Comparison of ENCODE assay signal across 14 cellular contexts in the genomic region with DNA sequence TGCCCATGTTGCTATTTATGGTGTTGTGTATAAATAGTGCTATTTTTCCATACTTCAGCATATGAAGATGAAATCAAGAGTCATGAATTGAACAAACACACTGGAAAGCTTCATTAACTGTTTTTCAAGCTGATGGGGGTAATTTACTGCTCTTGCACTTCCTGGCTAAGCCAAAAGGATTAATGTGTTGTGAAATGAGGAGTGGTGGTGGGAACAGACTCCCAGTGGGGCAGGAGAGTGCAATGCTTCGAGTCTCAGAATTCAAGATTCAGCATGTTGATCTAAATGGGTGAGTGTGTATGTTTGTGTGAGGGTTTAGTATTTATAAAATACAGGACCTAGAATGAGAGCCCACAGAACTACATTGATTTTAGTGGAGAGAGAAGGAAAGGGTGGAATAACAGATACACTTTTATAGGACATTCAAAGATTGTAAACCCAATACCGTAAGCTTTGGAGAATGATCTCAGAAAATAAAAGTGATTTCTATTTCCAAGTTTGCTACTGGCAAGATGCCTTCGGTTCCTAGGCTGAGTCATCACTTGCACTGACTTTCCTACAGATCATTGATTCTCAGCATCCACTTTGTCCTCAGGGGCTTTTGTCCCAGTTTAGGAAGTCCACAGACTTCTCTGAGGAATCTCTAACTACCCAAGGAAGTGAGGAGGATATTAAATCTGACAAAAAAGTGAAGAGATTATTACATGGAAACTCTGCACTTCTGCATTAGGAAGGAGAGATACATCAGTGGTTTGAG.
"Had no signal": no experiment of that assay in that cellular context is flagged by ENCODE, and none has a peak within 500 bp of the region (broad histone marks: within the 10 kb centered on the region; RNA-seq: fewer than 3 reads in every experiment).

No MANE protein-coding gene starts in this region.

- H3K4me2 ChIP-seq: hepatocyte had no signal

- H3K4me3 ChIP-seq: dorsolateral prefrontal cortex, hepatocyte, stomach, thoracic aorta had no signal

- H3K9me3 ChIP-seq: stomach, thoracic aorta had no signal

- FAIRE-seq: endometrium, kidney, TTC549 had no signal

- H3K4me1 ChIP-seq: stomach had no signal

- ATAC-seq: T-helper 17 cell had no signal

- H3K79me2 ChIP-seq: hepatocyte had no signal

- H3K36me3 ChIP-seq: stomach, thoracic aorta had no signal

- H2AFZ ChIP-seq: hepatocyte had no signal

- DNase-seq: activated CD4-positive, alpha-beta T cell treated with anti-CD3 and anti-CD28 coated beads, Interleukin-2, amount 10 ng/mL, durations not matched to agents 7 days and 5 days; activated CD4-positive, CD25-positive, alpha-beta regulatory T cell; activated naive CD4-positive, alpha-beta T cell treated with anti-CD3 and anti-CD28 coated beads, Interleukin-2, amount 50 U/mL, for 16 hours; activated T-cell treated with anti-CD3 and anti-CD28 coated beads for 4 hours; amniotic stem cell; dorsolateral prefrontal cortex; kidney; retina; stomach; T-helper 17 cell had no signal

- H3K27ac ChIP-seq: dorsolateral prefrontal cortex, hepatocyte, stomach, thoracic aorta had no signal

- H3K27me3 ChIP-seq: dorsolateral prefrontal cortex, hepatocyte, stomach had no signal
